ENCODE assay signal across 8 cellular contexts in genomic region chr13:97221989-97222700, GRCh38. TPM values are rescaled to one million over a fixed set of nuclear protein-coding genes. Genes with fewer than 3 reads are reported as not detected.
A peak's percentile ranks its signal among the peaks of the same experiment; 100 is the strongest.
DNase-seq lines count a peak whose midpoint lies in the region; ATAC-seq and TF ChIP-seq lines count a peak whose summit lies in the region.

Gene MBNL2, plus strand, starts transcription at chr13:97222333. Its CDS starts 53,903 bp downstream, at chr13:97276236.

- peak within 1 kb of the TSS; percentile 26 for H2AFZ ChIP-seq in ACC112 (ENCODE audit: low read length, unreplicated experiment)

- peaks cover 7% of the 10 kb centered on the region for H3K36me3 Mint-ChIP-seq in activated B cell treated with CpG ODN at 0.5 μM for 24 hours (ENCODE audit: low read depth)

- H3K4me1 Mint-ChIP-seq in activated B cell treated with CpG ODN at 0.5 μM for 24 hours, result peaks cover 51% of the 10 kb centered on the region

- no peaks in the 10 kb centered on the region for H3K27me3 ChIP-seq in ACC112 (ENCODE audit: insufficient read depth, low read length)

- TF ChIP-seq CTCF in activated B cell treated with CpG ODN at 0.5 μM for 24 hours (IDR thresholded peaks at IDR 0.05), result no peak
- no peak for TF ChIP-seq CTCF in cardiac fibroblast (IDR thresholded peaks at IDR 0.05; ENCODE audit: low read depth, low read length)

- no peaks in the 10 kb centered on the region for H3K9me3 Mint-ChIP-seq in activated B cell treated with CpG ODN at 0.5 μM for 24 hours

- H3K27ac Mint-ChIP-seq in activated B cell treated with CpG ODN at 0.5 μM for 24 hours, result peak within 1 kb of the TSS; percentile 92

- intact Hi-C loops in activated B cell treated with CpG ODN at 0.5 μM for 24 hours (cut with micrococcal nuclease), result loop anchor here (1.0 to 10.0 kb wide), 8 partner anchors 39 to 1863 kb away; no protein-coding TSS in a partner anchor

- H3K27ac ChIP-seq in ACC112 (ENCODE audit: low read depth, low read length), result peak within 1 kb of the TSS; percentile 97

- H3K36me3 ChIP-seq in ACC112 (ENCODE audit: insufficient read depth, low read length), result no peaks in the 10 kb centered on the region

- DNase-seq in NCI-H2196 (lab: John Stamatoyannopoulos, UW; ENCODE audit: unreplicated experiment) (peak; percentile 34), activated B cell treated with CpG ODN at 0.5 μM for 24 hours (peak; percentile 67), cardiac fibroblast (ENCODE audit: low read depth in 2 of 2) (peak; percentile 94 to 96), inferior parietal cortex (ENCODE audit: extremely low spot score) (peak; percentile 94), smooth muscle cell of the brain vasculature (ENCODE audit: low read depth, low spot score) (peak; percentile 76)

- peaks cover 47% of the 10 kb centered on the region for H3K79me2 ChIP-seq in ACC112 (ENCODE audit: control insufficient read depth, insufficient read depth, low read length, unreplicated experiment)

- POLR2A ChIA-PET in activated B cell treated with CpG ODN at 0.5 μM for 24 hours (lab: Charles Lee), result interaction anchor here (0.8 to 3.7 kb wide), 5 partner anchors 10 to 227 kb away, joined by 3 to 29 read pairs (median 3); partner anchors contain the start of gene RAP2A

- no peaks in the 10 kb centered on the region for H3K27me3 Mint-ChIP-seq in activated B cell treated with CpG ODN at 0.5 μM for 24 hours

- H3K4me3 ChIP-seq in ACC112 (ENCODE audit: low read depth, low read length), result peak within 1 kb of the TSS; percentile 94
- H3K4me3 ChIP-seq in cardiac fibroblast (replicated peaks in 1 of 2; ENCODE audit: low read depth in 2 of 2, low read length in 2 of 2), result peak within 1 kb of the TSS; percentile 67 to 74

- peaks cover 16% of the 10 kb centered on the region for H3K4me1 ChIP-seq in ACC112 (ENCODE audit: control insufficient read depth, insufficient read depth, low read length, unreplicated experiment)

- ATAC-seq in GM18873 (IDR thresholded peaks at IDR 0.05; ENCODE audit: low FRiP score, unreplicated experiment) (peak; percentile 96), HG03135 (IDR thresholded peaks at IDR 0.05; ENCODE audit: unreplicated experiment) (peak; percentile 98), activated B cell treated with CpG ODN at 0.5 μM for 24 hours (ENCODE audit: low read depth) (peak; percentile 98)

- H3K4me3 Mint-ChIP-seq in activated B cell treated with CpG ODN at 0.5 μM for 24 hours, result peak within 1 kb of the TSS; percentile 89

- CTCF ChIA-PET in activated B cell treated with CpG ODN at 0.5 μM for 24 hours (lab: Charles Lee), result interaction anchor here (0.7 to 2.9 kb wide), 3 partner anchors 12 to 112 kb away, joined by 3 to 8 read pairs (median 3); no protein-coding TSS in a partner anchor

RNA-seq across cellular contexts. Expression of gene MBNL2, which starts in this region (rescaled TPM):
- total RNA-seq in activated B cell treated with CpG ODN at 0.5 μM for 24 hours, result 15.3 and 18.8 TPM in 2 replicates

Comparison
In these comparisons a context has a peak if more than half of its experiments do, and no peak if none do; other contexts are left out.
1. Peak in every context shown above with its lines: DNase-seq, ATAC-seq, H3K4me3 ChIP-seq and H3K27ac ChIP-seq.
2. DNase-seq: peak in every context shown above with its lines; median percentile 95 in cardiac fibroblast; 94 in inferior parietal cortex; 76 in smooth muscle cell of the brain vasculature; 67 in activated B cell treated with CpG ODN at 0.5 μM for 24 hours; 34 in NCI-H2196.